In genomic region chr3:49607105-49607591, GRCh38 we compare ENCODE assay signal across 1 cellular context.
TF ChIP-seq lines count a peak whose summit lies in the region.

No MANE protein-coding gene starts in this region.

TF ChIP-seq in GM12878, 131 proteins besides CTCF, POLR2A, EP300 and RAD21 (continued from another document):
- TF ChIP-seq HSF1 (IDR thresholded peaks at IDR 0.05; ENCODE audit: low read depth, low read length) (no peak), SREBF2 (IDR thresholded peaks at IDR 0.05; ENCODE audit: low read length) (no peak), RBBP5 (conservative IDR thresholded peaks at IDR 0.05) (no peak), ATF2 (IDR thresholded peaks at IDR 0.05; ENCODE audit: low read length) (no peak), POU2F2 (IDR thresholded peaks at IDR 0.05; ENCODE audit: borderline replicate concordance, low read depth, low read length) (no peak), IKZF1 (conservative IDR thresholded peaks at IDR 0.05) (no peak), ZSCAN29 (IDR thresholded peaks at IDR 0.05) (no peak), CBX5 (IDR thresholded peaks at IDR 0.05; ENCODE audit: low read depth) (no peak), NFXL1 (IDR thresholded peaks at IDR 0.05; ENCODE audit: borderline replicate concordance) (no peak), CBFB (IDR thresholded peaks at IDR 0.05; ENCODE audit: low read depth) (no peak)
TF ChIP-seq in GM12878: peak in this region for 0.
